ENCODE assay signal across 9 cellular contexts in the genomic region with DNA sequence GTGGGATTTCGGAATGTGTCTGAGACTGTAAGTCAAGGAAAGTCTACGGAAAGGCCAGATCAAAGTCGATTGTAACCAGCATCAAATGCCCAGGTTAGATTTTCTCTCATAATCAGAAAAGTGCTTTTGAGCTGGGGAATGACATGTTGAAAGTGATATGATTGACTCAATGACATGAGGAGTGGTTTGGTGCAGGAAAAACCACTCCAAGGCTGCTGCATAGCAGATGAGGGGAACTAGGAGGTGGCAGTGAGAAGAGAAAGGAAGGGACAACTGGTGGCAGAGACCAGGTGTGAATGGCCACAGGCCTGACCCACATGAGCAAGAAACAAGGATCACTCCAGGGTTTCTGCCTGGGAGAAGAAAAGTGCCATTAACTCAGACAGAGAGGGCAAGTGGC. TPM values are rescaled to one million over a fixed set of nuclear protein-coding genes. Genes with fewer than 3 reads are reported as not detected.
DNase-seq lines count a peak whose midpoint lies in the region; ATAC-seq, FAIRE-seq and TF ChIP-seq lines count a peak whose summit lies in the region.
"Had no signal": no experiment of that assay in that cellular context is flagged by ENCODE, and none has a peak within 500 bp of the region (broad histone marks: within the 10 kb centered on the region; RNA-seq: fewer than 3 reads in every experiment).

No MANE protein-coding gene starts in this region.

- TF ChIP-seq POLR2A in prostate gland (IDR thresholded peaks at IDR 0.05) = no peak

- peak overlapping the region; percentile 95 for H3K9ac ChIP-seq in SK-N-MC (ENCODE audit: insufficient read length)

- H3K4me1 ChIP-seq in prostate gland (replicated peaks) = peaks cover 20% of the 10 kb centered on the region

- 21% methylated on average over 3 of the region's 3 CpGs for WGBS in prostate gland

- peak overlapping the region; percentile 98 for H3K4me3 ChIP-seq in GM12864 (ENCODE audit: low read depth, low read length)
- peak overlapping the region; percentile 88 for H3K4me3 ChIP-seq in SK-N-MC
- peak overlapping the region; percentile 92 for H3K4me3 ChIP-seq in fibroblast of mammary gland (ENCODE audit: control insufficient read depth, low read depth, low read length)
- H3K4me3 ChIP-seq in prostate gland = peak overlapping the region; percentile 65 to 92

- H3K27me3 ChIP-seq in prostate gland (replicated peaks; ENCODE audit: insufficient read depth) = no peaks in the 10 kb centered on the region

- DNase-seq in GM12864 (ENCODE audit: low read depth) = no peak
- no peak for DNase-seq in SK-N-MC (ENCODE audit: low read depth, low spot score)
- no peak for DNase-seq in fibroblast of mammary gland (ENCODE audit: low read depth)
- no peak for DNase-seq in prostate gland (ENCODE audit: low spot score)
- DNase-seq in DMS79 (lab: John Stamatoyannopoulos, UW) = no peak
- DNase-seq in HTR-8/SVneo (ENCODE audit: insufficient read length, low spot score) = no peak
- DNase-seq: activated effector memory CD4-positive, alpha-beta T cell treated with Interleukin-2 at 50 U/mL for 16 hours had no signal

- H3K9me3 ChIP-seq in SK-N-MC (ENCODE audit: low read depth, low read length) (no peaks in the 10 kb centered on the region), prostate gland (no peaks in the 10 kb centered on the region)

- H3K36me3 ChIP-seq in SK-N-MC (ENCODE audit: insufficient read depth, low read length) = no peaks in the 10 kb centered on the region
- no peaks in the 10 kb centered on the region for H3K36me3 ChIP-seq in prostate gland

- intact Hi-C loops in prostate gland (cut with DNase I) = no loop called here

- TF ChIP-seq CTCF in GM12864 (IDR thresholded peaks at IDR 0.05; ENCODE audit: low read depth, low read length, missing control alignments) (no peak), fibroblast of mammary gland (conservative IDR thresholded peaks at IDR 0.05; ENCODE audit: control insufficient read depth, insufficient read depth, low read depth, low read length) (no peak), prostate gland (IDR thresholded peaks at IDR 0.05) (no peak)

- no peak for FAIRE-seq in HTR-8/SVneo (lab: Jason Lieb, UNC)

- ATAC-seq in GM21367 (IDR thresholded peaks at IDR 0.05; ENCODE audit: unreplicated experiment) (no peak), HG03521 (IDR thresholded peaks at IDR 0.05; ENCODE audit: unreplicated experiment) (no peak)

- H3K27ac ChIP-seq in SK-N-MC = no peak overlapping the region
- peak overlapping the region; percentile 81 to 87 for H3K27ac ChIP-seq in prostate gland

RNA-seq across cellular contexts. Expression of a gene that starts 0.8 kb away (rescaled TPM):
- 10 to 100 TPM; 56.6 to 58.6 TPM for total RNA-seq in prostate gland

RNA-seq across cellular contexts. Expression of a gene that starts 20.9 kb away (rescaled TPM):
- under 1 TPM; 0.23 to 0.68 TPM for total RNA-seq in prostate gland
